6 cellular contexts compared by ENCODE assay signal in genomic region chr11:62883677-62884076, GRCh38.
A peak's percentile ranks its signal among the peaks of the same experiment; 100 is the strongest.
DNase-seq lines count a peak whose midpoint lies in the region; ATAC-seq lines count a peak whose summit lies in the region.

No MANE protein-coding gene starts in this region.

- H3K4me3 Mint-ChIP-seq in effector memory CD8-positive, alpha-beta T cell = peak overlapping the region; percentile 100
- peak overlapping the region; percentile 34 for H3K4me3 Mint-ChIP-seq in stimulated activated memory B cell treated with anti-CD40 and anti-IgM and Interleukin-4, amounts not matched to agents 10 μg/mL and 1 μg/mL and 100 μg/mL, for 72 hours

- H3K36me3 Mint-ChIP-seq in effector memory CD8-positive, alpha-beta T cell (ENCODE audit: insufficient read depth) = peaks cover 93% of the 10 kb centered on the region
- H3K36me3 Mint-ChIP-seq in stimulated activated memory B cell treated with anti-CD40 and anti-IgM and Interleukin-4, amounts not matched to agents 10 μg/mL and 1 μg/mL and 100 μg/mL, for 72 hours = peaks cover 68% of the 10 kb centered on the region

- DNase-seq in NCI-H69 (lab: John Stamatoyannopoulos, UW) = peak; percentile 21
- no peak for DNase-seq in effector memory CD8-positive, alpha-beta T cell
- DNase-seq in AML-193 (lab: John Stamatoyannopoulos, UW) = no peak
- DNase-seq in activated CD8-positive, alpha-beta memory T cell treated with anti-CD3 and anti-CD28 coated beads, Interleukin-2, amount 50 U/mL, for 4 hours = no peak
- no peak for DNase-seq in NCI-H2196 (lab: John Stamatoyannopoulos, UW; ENCODE audit: unreplicated experiment)

- H3K4me1 Mint-ChIP-seq in effector memory CD8-positive, alpha-beta T cell (ENCODE audit: low read depth in 2 of 2) = peaks cover 43 to 49% of the 10 kb centered on the region in 2 donors
- H3K4me1 Mint-ChIP-seq in stimulated activated memory B cell treated with anti-CD40 and anti-IgM and Interleukin-4, amounts not matched to agents 10 μg/mL and 1 μg/mL and 100 μg/mL, for 72 hours = peaks cover 50% of the 10 kb centered on the region

- ATAC-seq in effector memory CD8-positive, alpha-beta T cell (replicated peaks) = no peak
- no peak for ATAC-seq in stimulated activated memory B cell treated with anti-CD40 and anti-IgM and Interleukin-4, amounts not matched to agents 10 μg/mL and 1 μg/mL and 100 μg/mL, for 72 hours

- no peaks in the 10 kb centered on the region for H3K9me3 Mint-ChIP-seq in effector memory CD8-positive, alpha-beta T cell
- no peaks in the 10 kb centered on the region for H3K9me3 Mint-ChIP-seq in stimulated activated memory B cell treated with anti-CD40 and anti-IgM and Interleukin-4, amounts not matched to agents 10 μg/mL and 1 μg/mL and 100 μg/mL, for 72 hours

- peak overlapping the region; percentile 99 for H3K27ac Mint-ChIP-seq in effector memory CD8-positive, alpha-beta T cell
- H3K27ac Mint-ChIP-seq in stimulated activated memory B cell treated with anti-CD40 and anti-IgM and Interleukin-4, amounts not matched to agents 10 μg/mL and 1 μg/mL and 100 μg/mL, for 72 hours = peak overlapping the region; percentile 97

- no peaks in the 10 kb centered on the region for H3K27me3 Mint-ChIP-seq in effector memory CD8-positive, alpha-beta T cell
- no peaks in the 10 kb centered on the region for H3K27me3 Mint-ChIP-seq in stimulated activated memory B cell treated with anti-CD40 and anti-IgM and Interleukin-4, amounts not matched to agents 10 μg/mL and 1 μg/mL and 100 μg/mL, for 72 hours
